ENCODE assay signal across 9 cellular contexts in genomic region chr19:45403781-45404556, GRCh38. TPM values are rescaled to one million over a fixed set of nuclear protein-coding genes. Genes with fewer than 3 reads are reported as not detected.
DNase-seq lines count a peak whose midpoint lies in the region; ATAC-seq lines count a peak whose summit lies in the region.
"Had no signal": no experiment of that assay in that cellular context is flagged by ENCODE, and none has a peak within 500 bp of the region (broad histone marks: within the 10 kb centered on the region; RNA-seq: fewer than 3 reads in every experiment).

No MANE protein-coding gene starts in this region.

- H3K4me3 Mint-ChIP-seq in activated CD4-positive, alpha-beta memory T cell treated with anti-CD3 and anti-CD28 coated beads for 36 hours: peak overlapping the region; percentile 94
- H3K4me3 Mint-ChIP-seq in naive thymus-derived CD8-positive, alpha-beta T cell: peak overlapping the region; percentile 47 to 100 (median 94)

- intact Hi-C loops in activated CD4-positive, alpha-beta memory T cell treated with anti-CD3 and anti-CD28 coated beads for 36 hours (cut with micrococcal nuclease): no loop called here

- no peak overlapping the region for H3K27ac Mint-ChIP-seq in activated CD4-positive, alpha-beta memory T cell treated with anti-CD3 and anti-CD28 coated beads for 36 hours
- H3K27ac Mint-ChIP-seq in naive thymus-derived CD8-positive, alpha-beta T cell: peak overlapping the region in 3 of 10 donors; percentile 29 to 40 (median 38)

- DNase-seq in GM03348 (ENCODE audit: low spot score) (peak; percentile 74), NAMALWA (ENCODE audit: low spot score) (peak; percentile 92), ureter (ENCODE audit: low spot score) (peak; percentile 85), middle frontal gyrus (ENCODE audit: extremely low spot score, low spot score) (no peak)
- peak; percentile 79 for DNase-seq in activated CD4-positive, alpha-beta memory T cell treated with anti-CD3 and anti-CD28 coated beads for 36 hours
- peak; percentile 39 to 76 (median 50) for DNase-seq in naive thymus-derived CD8-positive, alpha-beta T cell

- peaks cover 39% of the 10 kb centered on the region for H3K4me1 Mint-ChIP-seq in activated CD4-positive, alpha-beta memory T cell treated with anti-CD3 and anti-CD28 coated beads for 36 hours (ENCODE audit: low read depth)
- peaks cover 20 to 47% (median 41%) of the 10 kb centered on the region in 4 donors for H3K4me1 Mint-ChIP-seq in naive thymus-derived CD8-positive, alpha-beta T cell

- no peaks in the 10 kb centered on the region for H3K4me1 ChIP-seq in endocrine pancreas (ENCODE audit: control insufficient read depth, insufficient read depth, low read length)

- no peaks in the 10 kb centered on the region for H3K9me3 ChIP-seq in endocrine pancreas (ENCODE audit: control insufficient read depth, low read length)

- H3K9ac ChIP-seq in endocrine pancreas (ENCODE audit: control insufficient read depth, insufficient read depth, low read length): peak overlapping the region; percentile 88

- no peaks in the 10 kb centered on the region for H3K27me3 ChIP-seq in endocrine pancreas (ENCODE audit: control insufficient read depth, insufficient read depth, low read length)

- CTCF ChIA-PET in activated CD4-positive, alpha-beta memory T cell treated with anti-CD3 and anti-CD28 coated beads for 36 hours (lab: Charles Lee): interaction anchor here (0.7 to 4.2 kb wide), 9 partner anchors 10 to 82 kb away, joined by 3 to 36 read pairs (median 4); no protein-coding TSS in a partner anchor

- POLR2A ChIA-PET in activated CD4-positive, alpha-beta memory T cell treated with anti-CD3 and anti-CD28 coated beads for 36 hours (lab: Charles Lee): interaction anchor here (1.2 kb wide), 1 partner anchor 64 kb away, joined by 4 read pairs; the partner anchor contains the start of gene FOSB
- POLR2A ChIA-PET in naive thymus-derived CD8-positive, alpha-beta T cell (lab: Charles Lee): no interaction called here

- peak overlapping the region; percentile 59 for H3K4me3 ChIP-seq in endocrine pancreas (ENCODE audit: control insufficient read depth, insufficient read depth, low read length)

- H3K27me3 Mint-ChIP-seq in activated CD4-positive, alpha-beta memory T cell treated with anti-CD3 and anti-CD28 coated beads for 36 hours: peaks cover 32% of the 10 kb centered on the region
- peaks cover 14 to 52% (median 21%) of the 10 kb centered on the region in 5 donors for H3K27me3 Mint-ChIP-seq in naive thymus-derived CD8-positive, alpha-beta T cell

- peaks cover 6% of the 10 kb centered on the region for H3K36me3 Mint-ChIP-seq in activated CD4-positive, alpha-beta memory T cell treated with anti-CD3 and anti-CD28 coated beads for 36 hours
- H3K36me3 Mint-ChIP-seq in naive thymus-derived CD8-positive, alpha-beta T cell: peaks cover 0 to 5% (median 0%) of the 10 kb centered on the region in 3 donors

- H3K9me3 Mint-ChIP-seq in activated CD4-positive, alpha-beta memory T cell treated with anti-CD3 and anti-CD28 coated beads for 36 hours: no peaks in the 10 kb centered on the region
- no peaks in the 10 kb centered on the region for H3K9me3 Mint-ChIP-seq in naive thymus-derived CD8-positive, alpha-beta T cell
- H3K9me3 Mint-ChIP-seq: dendritic cell treated with granulocyte-macrophage colony-stimulating factor and Interleukin-4, amounts not matched to agents 40 ng/mL and 50 ng/mL, for 4 days had no signal

- ATAC-seq in naive thymus-derived CD8-positive, alpha-beta T cell: peak in 1 of 2 donors; percentile 17
- no peak for ATAC-seq in GM21360 (IDR thresholded peaks at IDR 0.05; ENCODE audit: unreplicated experiment)

- H3K36me3 ChIP-seq in endocrine pancreas (ENCODE audit: control insufficient read depth, insufficient read depth, low read length): no peaks in the 10 kb centered on the region

RNA-seq across cellular contexts. Expression of gene PPP1R13L, which starts 0.9 kb away (rescaled TPM):
- total RNA-seq in activated CD4-positive, alpha-beta memory T cell treated with anti-CD3 and anti-CD28 coated beads for 36 hours: 1 to 10 TPM; 8.1 to 9.2 TPM
- total RNA-seq in naive thymus-derived CD8-positive, alpha-beta T cell: 10 to 100 TPM; 12.4 to 13.2 TPM
- polyA plus RNA-seq in naive thymus-derived CD8-positive, alpha-beta T cell: 1 to 10 TPM in 2 of 3 donors, under 1 TPM in 1; 0.64 to 2.5 (median 1.2) TPM
- 108 TPM for total RNA-seq in ureter

RNA-seq across cellular contexts. Expression of gene POLR1G, which starts 2.5 kb away (rescaled TPM):
- total RNA-seq in activated CD4-positive, alpha-beta memory T cell treated with anti-CD3 and anti-CD28 coated beads for 36 hours: 10 to 100 TPM; 11.1 to 12.6 TPM
- 1 to 10 TPM; 3.3 to 3.4 TPM for total RNA-seq in naive thymus-derived CD8-positive, alpha-beta T cell
- polyA plus RNA-seq in naive thymus-derived CD8-positive, alpha-beta T cell: 1 to 10 TPM; 2.4 to 7.4 (median 4.4) TPM
- 6.9 TPM for total RNA-seq in ureter

RNA-seq across cellular contexts. Expression of gene ERCC1, which starts 19.7 kb away (rescaled TPM):
- 10 to 100 TPM; 59.4 to 59.7 TPM for total RNA-seq in activated CD4-positive, alpha-beta memory T cell treated with anti-CD3 and anti-CD28 coated beads for 36 hours
- total RNA-seq in naive thymus-derived CD8-positive, alpha-beta T cell: 10 to 100 TPM; 59.2 to 61.0 TPM
- 10 to 100 TPM; 32.2 to 38.6 (median 33.7) TPM for polyA plus RNA-seq in naive thymus-derived CD8-positive, alpha-beta T cell
- total RNA-seq in ureter: 78.3 TPM

RNA-seq across cellular contexts. Expression of gene ERCC2, which starts 33.6 kb away (rescaled TPM):
- 10 to 100 TPM; 27.2 to 27.4 TPM for total RNA-seq in activated CD4-positive, alpha-beta memory T cell treated with anti-CD3 and anti-CD28 coated beads for 36 hours
- 10 to 100 TPM; 21.5 to 23.7 TPM for total RNA-seq in naive thymus-derived CD8-positive, alpha-beta T cell
- 1 to 10 TPM; 3.7 to 7.6 (median 7.0) TPM for polyA plus RNA-seq in naive thymus-derived CD8-positive, alpha-beta T cell
- total RNA-seq in ureter: 26.1 TPM
